Comparison of ENCODE assay signal across 19 cellular contexts in the genomic region with DNA sequence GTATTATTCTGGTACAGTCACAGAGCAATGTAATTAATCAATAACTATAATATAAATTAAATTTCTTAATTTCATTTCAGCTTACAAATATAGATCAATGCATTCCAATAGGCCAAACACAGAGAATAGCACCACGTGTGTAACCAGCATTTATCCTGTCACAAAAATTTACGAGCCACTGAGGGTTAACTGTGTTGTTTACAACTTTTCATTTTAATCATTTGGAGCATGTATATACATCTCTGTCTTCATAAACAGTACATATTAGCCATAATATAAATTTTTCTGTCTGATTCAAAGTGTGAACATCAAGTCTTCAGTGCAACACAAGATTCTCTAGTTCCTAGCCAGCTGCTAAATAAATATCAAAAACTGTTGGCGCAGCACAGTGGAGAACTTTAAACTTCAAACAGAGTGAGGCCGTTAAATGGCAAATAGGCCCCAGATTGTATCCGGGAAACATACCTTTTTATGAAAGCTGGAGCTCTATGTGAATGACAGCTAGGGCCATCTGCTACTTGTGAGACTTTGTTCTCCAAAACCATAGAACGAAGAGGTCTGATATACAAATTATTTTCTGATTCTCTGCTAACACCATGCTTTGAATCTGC.
"Had no signal": no experiment of that assay in that cellular context is flagged by ENCODE, and none has a peak within 500 bp of the region (broad histone marks: within the 10 kb centered on the region; RNA-seq: fewer than 3 reads in every experiment).

No MANE protein-coding gene starts in this region.

- H3K9me3 ChIP-seq: heart right ventricle, ovary, tibial artery, upper lobe of left lung, uterus had no signal

- H3K27me3 Mint-ChIP-seq: stimulated activated naive CD8-positive, alpha-beta T cell treated with anti-CD3 and anti-CD28 coated beads, Interleukin-15, Interleukin-2, amounts not matched to agents 100 ng/mL and 50 ng/mL, for 24 hours had no signal

- H3K36me3 Mint-ChIP-seq: naive thymus-derived CD8-positive, alpha-beta T cell; stimulated activated effector memory CD8-positive, alpha-beta T cell treated with anti-CD3 and anti-CD28 coated beads, Interleukin-12 subunit alpha, Interleukin-12 subunit beta, amount 100 ng/mL, for 72 hours had no signal

- H3K27ac ChIP-seq: dorsolateral prefrontal cortex, ovary, tibial artery, upper lobe of left lung, uterus had no signal

- H3K27me3 ChIP-seq: dorsolateral prefrontal cortex, heart right ventricle, ovary, tibial artery, upper lobe of left lung, uterus had no signal

- H3K27ac Mint-ChIP-seq: naive thymus-derived CD8-positive, alpha-beta T cell; stimulated activated effector memory CD8-positive, alpha-beta T cell treated with anti-CD3 and anti-CD28 coated beads, Interleukin-12 subunit alpha, Interleukin-12 subunit beta, amount 100 ng/mL, for 72 hours; stimulated activated naive CD8-positive, alpha-beta T cell treated with anti-CD3 and anti-CD28 coated beads, Interleukin-15, Interleukin-2, amounts not matched to agents 100 ng/mL and 50 ng/mL, for 24 hours had no signal

- H3K9me3 Mint-ChIP-seq: naive thymus-derived CD8-positive, alpha-beta T cell; neural crest cell; stimulated activated effector memory CD8-positive, alpha-beta T cell treated with anti-CD3 and anti-CD28 coated beads, Interleukin-12 subunit alpha, Interleukin-12 subunit beta, amount 100 ng/mL, for 72 hours; stimulated activated naive CD8-positive, alpha-beta T cell treated with anti-CD3 and anti-CD28 coated beads, Interleukin-15, Interleukin-2, amounts not matched to agents 100 ng/mL and 50 ng/mL, for 24 hours had no signal

- H3K4me1 Mint-ChIP-seq: naive thymus-derived CD8-positive, alpha-beta T cell; stimulated activated effector memory CD8-positive, alpha-beta T cell treated with anti-CD3 and anti-CD28 coated beads, Interleukin-12 subunit alpha, Interleukin-12 subunit beta, amount 100 ng/mL, for 72 hours had no signal

- H3K4me3 Mint-ChIP-seq: naive thymus-derived CD8-positive, alpha-beta T cell; neural crest cell; stimulated activated effector memory CD8-positive, alpha-beta T cell treated with anti-CD3 and anti-CD28 coated beads, Interleukin-12 subunit alpha, Interleukin-12 subunit beta, amount 100 ng/mL, for 72 hours; stimulated activated naive CD8-positive, alpha-beta T cell treated with anti-CD3 and anti-CD28 coated beads, Interleukin-15, Interleukin-2, amounts not matched to agents 100 ng/mL and 50 ng/mL, for 24 hours had no signal

- H3K4me1 ChIP-seq: uterus had no signal

- DNase-seq: cortex of kidney; dorsolateral prefrontal cortex; effector CD8-positive, alpha-beta T cell; heart right ventricle; left ventricle myocardium superior; mesendoderm; naive thymus-derived CD8-positive, alpha-beta T cell; nucleus accumbens; ovary; right cardiac atrium; stimulated activated CD4-positive, alpha-beta T cell treated with anti-CD3 and anti-CD28 coated beads, Interleukin-4, amount 100 ng/mL, for 1 hour; stimulated activated CD8-positive, alpha-beta memory T cell treated with anti-CD3 and anti-CD28 coated beads, Interleukin-4, amount 100 ng/mL, for 48 hours; tibial artery; upper lobe of left lung; uterus had no signal

- H3K4me3 ChIP-seq: dorsolateral prefrontal cortex, heart right ventricle, ovary, tibial artery, upper lobe of left lung, uterus had no signal

- H3K36me3 ChIP-seq: heart right ventricle, ovary, tibial artery, upper lobe of left lung, uterus had no signal

- ATAC-seq: esophagus mucosa; heart right ventricle; left ventricle myocardium superior; naive thymus-derived CD8-positive, alpha-beta T cell; right cardiac atrium; stimulated activated effector memory CD8-positive, alpha-beta T cell treated with anti-CD3 and anti-CD28 coated beads, Interleukin-12 subunit alpha, Interleukin-12 subunit beta, amount 100 ng/mL, for 72 hours had no signal
